ENCODE assay signal across 1 cellular context in the genomic region with DNA sequence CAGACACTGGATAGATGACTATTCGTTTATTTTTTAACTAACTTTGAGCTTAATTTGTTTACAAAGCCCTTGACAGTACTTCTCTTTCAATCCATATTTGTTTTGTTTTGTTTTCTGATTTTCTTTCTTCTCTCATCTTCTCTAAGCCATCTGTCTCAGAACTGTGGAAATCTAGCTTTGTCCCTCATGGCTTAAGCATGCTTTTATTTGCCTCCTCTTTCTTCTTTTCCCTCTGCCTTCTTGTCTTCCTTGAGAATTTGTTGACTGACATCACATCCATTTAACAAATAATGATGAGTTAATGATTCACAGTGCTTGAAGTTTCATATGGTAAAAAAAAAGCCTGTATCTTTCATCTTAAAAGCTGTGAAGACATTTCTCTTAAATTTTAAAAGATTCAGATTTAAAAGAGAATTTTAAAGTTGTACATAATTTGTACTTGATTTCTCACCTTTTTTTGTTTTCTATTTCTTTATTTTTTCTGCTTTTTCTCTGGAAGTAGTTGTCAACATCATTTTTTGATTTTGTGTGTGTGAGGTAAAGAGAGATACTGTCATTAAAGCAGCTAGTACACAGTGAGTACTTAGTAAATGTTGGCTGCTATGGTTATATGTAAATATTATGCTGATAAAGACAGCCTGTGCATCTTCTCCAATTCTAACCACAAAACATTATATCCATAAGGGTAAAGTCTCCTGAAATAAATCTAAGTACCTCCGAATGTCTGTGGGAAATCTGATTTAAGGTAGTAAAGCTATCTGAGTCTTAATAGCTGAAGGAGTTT.
TF ChIP-seq lines count a peak whose summit lies in the region.

No MANE protein-coding gene starts in this region.

TF ChIP-seq in WTC11, 78 proteins besides CTCF, POLR2A, EP300 and RAD21 (continued from another document):
- TF ChIP-seq, protein P1, sequence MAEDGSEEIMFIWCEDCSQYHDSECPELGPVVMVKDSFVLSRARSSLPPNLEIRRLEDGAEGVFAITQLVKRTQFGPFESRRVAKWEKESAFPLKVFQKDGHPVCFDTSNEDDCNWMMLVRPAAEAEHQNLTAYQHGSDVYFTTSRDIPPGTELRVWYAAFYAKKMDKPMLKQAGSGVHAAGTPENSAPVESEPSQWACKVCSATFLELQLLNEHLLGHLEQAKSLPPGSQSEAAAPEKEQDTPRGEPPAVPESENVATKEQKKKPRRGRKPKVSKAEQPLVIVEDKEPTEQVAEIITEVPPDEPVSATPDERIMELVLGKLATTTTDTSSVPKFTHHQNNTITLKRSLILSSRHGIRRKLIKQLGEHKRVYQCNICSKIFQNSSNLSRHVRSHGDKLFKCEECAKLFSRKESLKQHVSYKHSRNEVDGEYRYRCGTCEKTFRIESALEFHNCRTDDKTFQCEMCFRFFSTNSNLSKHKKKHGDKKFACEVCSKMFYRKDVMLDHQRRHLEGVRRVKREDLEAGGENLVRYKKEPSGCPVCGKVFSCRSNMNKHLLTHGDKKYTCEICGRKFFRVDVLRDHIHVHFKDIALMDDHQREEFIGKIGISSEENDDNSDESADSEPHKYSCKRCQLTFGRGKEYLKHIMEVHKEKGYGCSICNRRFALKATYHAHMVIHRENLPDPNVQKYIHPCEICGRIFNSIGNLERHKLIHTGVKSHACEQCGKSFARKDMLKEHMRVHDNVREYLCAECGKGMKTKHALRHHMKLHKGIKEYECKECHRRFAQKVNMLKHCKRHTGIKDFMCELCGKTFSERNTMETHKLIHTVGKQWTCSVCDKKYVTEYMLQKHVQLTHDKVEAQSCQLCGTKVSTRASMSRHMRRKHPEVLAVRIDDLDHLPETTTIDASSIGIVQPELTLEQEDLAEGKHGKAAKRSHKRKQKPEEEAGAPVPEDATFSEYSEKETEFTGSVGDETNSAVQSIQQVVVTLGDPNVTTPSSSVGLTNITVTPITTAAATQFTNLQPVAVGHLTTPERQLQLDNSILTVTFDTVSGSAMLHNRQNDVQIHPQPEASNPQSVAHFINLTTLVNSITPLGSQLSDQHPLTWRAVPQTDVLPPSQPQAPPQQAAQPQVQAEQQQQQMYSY (CRISPR knock-in tag; IDR thresholded peaks at IDR 0.05) = no peak
